ENCODE assay signal across 14 cellular contexts in the genomic region with DNA sequence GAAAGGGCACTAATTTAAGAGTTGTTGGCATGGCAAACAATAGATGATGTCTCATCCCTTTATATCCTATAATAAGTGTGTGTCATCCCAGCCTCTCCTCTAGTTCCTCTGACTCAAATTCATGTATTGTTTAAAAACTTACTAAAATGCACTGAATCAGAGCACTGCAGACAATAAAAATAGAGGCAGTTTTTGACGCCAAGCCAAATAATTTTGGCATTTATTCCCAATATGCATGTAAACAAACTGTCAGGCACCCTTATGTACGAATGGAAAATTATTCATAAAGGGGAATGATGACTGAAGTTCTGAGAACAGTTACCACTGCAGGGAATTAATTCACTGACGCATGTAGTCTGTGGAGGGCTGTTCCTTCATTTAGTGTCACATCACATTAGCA.
A peak's percentile ranks its signal among the peaks of the same experiment; 100 is the strongest.
DNase-seq lines count a peak whose midpoint lies in the region; TF ChIP-seq lines count a peak whose summit lies in the region.
"Had no signal": no experiment of that assay in that cellular context is flagged by ENCODE, and none has a peak within 500 bp of the region (broad histone marks: within the 10 kb centered on the region; RNA-seq: fewer than 3 reads in every experiment).

No MANE protein-coding gene starts in this region.

- no peak overlapping the region for H3K4me3 ChIP-seq in epithelial cell of esophagus (ENCODE audit: low read length)
- H3K4me3 ChIP-seq: lower lobe of right lung, prostate gland had no signal

- DNase-seq in GM04503 (ENCODE audit: low read depth) (peak; percentile 17), NCI-H69 (lab: John Stamatoyannopoulos, UW) (peak; percentile 31), epithelial cell of esophagus (ENCODE audit: low read depth) (peak; percentile 72), retina (peak; percentile 59), NAMALWA (ENCODE audit: low spot score) (no peak), UCSD-AML1 (lab: John Stamatoyannopoulos, UW; ENCODE audit: unreplicated experiment) (no peak), NCI-H748 treated with DMSO at 0.1 percent for 48 hours (lab: John Stamatoyannopoulos, UW) (no peak)
- DNase-seq: activated CD4-positive, CD25-positive, alpha-beta regulatory T cell treated with anti-CD3 and anti-CD28 coated beads, Interleukin-2, amount 50 U/mL, for 72 hours; activated naive CD4-positive, alpha-beta T cell; foreskin melanocyte; lower lobe of right lung; natural killer cell; stimulated activated naive CD8-positive, alpha-beta T cell treated with anti-CD3 and anti-CD28 coated beads, Interleukin-15, amount 100 ng/mL, for 72 hours had no signal

- no peak for TF ChIP-seq CTCF in epithelial cell of esophagus (IDR thresholded peaks at IDR 0.05; ENCODE audit: insufficient read depth, low read depth, low read length, missing control alignments)

Comparison
In these comparisons a context has a peak if more than half of its experiments do, and no peak if none do; other contexts are left out.
1. DNase-seq: peak in GM04503 (single experiment), NCI-H69 (single experiment), epithelial cell of esophagus (single experiment) and retina (single experiment); none in NAMALWA (single experiment), UCSD-AML1 (single experiment) and NCI-H748 treated with DMSO at 0.1 percent for 48 hours (single experiment).